Comparison of ENCODE assay signal across 1 cellular context in the genomic region with DNA sequence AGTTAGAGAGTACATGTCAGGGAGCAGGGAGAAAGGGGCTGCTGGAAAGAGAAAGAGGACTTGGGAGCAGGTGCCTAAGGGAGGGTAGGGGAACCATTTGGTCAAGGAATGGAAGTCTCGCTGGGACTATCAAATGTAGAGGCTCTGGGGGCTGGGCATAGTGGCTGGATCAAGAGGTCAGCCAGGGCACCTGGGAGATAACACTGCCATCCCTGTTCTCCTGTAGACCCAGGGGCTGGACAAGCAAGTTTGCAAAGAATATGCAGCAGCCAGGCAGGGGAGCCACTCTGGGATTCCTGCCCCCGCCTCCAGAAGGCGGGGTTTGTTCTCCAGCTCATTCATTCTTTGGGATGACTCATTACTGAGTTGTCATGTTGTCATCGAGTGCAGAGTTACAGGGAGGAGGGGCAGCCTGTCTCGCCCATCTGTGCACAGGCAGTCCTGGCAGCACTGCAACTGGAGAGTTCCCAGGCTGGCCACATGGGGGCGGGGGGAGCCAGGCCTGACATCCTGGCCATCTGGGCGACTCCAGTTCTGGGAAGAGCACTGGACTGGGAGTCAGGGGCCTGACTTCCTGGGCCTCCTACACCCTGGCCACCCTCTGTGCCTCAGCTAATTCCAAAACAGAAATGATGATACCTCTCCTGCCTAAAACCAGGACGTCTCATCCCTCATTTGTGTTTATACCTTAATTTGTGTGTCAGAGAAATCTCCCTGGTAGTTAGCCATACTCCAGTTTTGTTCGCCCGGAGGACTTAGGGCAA.
A peak's percentile ranks its signal among the peaks of the same experiment; 100 is the strongest.
TF ChIP-seq lines count a peak whose summit lies in the region.

No MANE protein-coding gene starts in this region.

TF ChIP-seq in K562, 482 proteins besides CTCF, POLR2A, EP300 and RAD21 (continued from another document and continues in another):
- TF ChIP-seq CBX3 (IDR thresholded peaks at IDR 0.05; ENCODE audit: borderline replicate concordance in 1 of 2, low read length in 2 of 2) (no peak), SRSF9 (IDR thresholded peaks at IDR 0.05; ENCODE audit: borderline replicate concordance, low read depth, low read length) (no peak), DNMT1 (IDR thresholded peaks at IDR 0.05) (no peak), POLR2G (IDR thresholded peaks at IDR 0.05; ENCODE audit: low read depth, low read length) (no peak), NR4A1 (CRISPR knock-in tag; IDR thresholded peaks at IDR 0.05) (no peak), NR4A1 (tag; IDR thresholded peaks at IDR 0.05) (no peak), RUNX1 (IDR thresholded peaks at IDR 0.05; ENCODE audit: low read depth) (no peak), PCBP1 (IDR thresholded peaks at IDR 0.05; ENCODE audit: low read depth, low read length, poor library complexity, severe bottlenecking) (no peak), ZSCAN32 (CRISPR knock-in tag; IDR thresholded peaks at IDR 0.05) (no peak), TSC22D4 (tag; IDR thresholded peaks at IDR 0.05) (no peak), BCL6 (CRISPR knock-in tag; IDR thresholded peaks at IDR 0.05) (no peak), HMG20A (CRISPR knock-in tag; conservative IDR thresholded peaks at IDR 0.05) (no peak), CSDE1 (IDR thresholded peaks at IDR 0.05) (no peak), MXI1 (IDR thresholded peaks at IDR 0.05; ENCODE audit: low read depth, low read length) (no peak), ZNF143 (CRISPR knock-in tag; IDR thresholded peaks at IDR 0.05) (no peak), TAF7 (tag; IDR thresholded peaks at IDR 0.05) (no peak), SIN3B (IDR thresholded peaks at IDR 0.05; ENCODE audit: low read depth) (no peak), ZNF436 (CRISPR knock-in tag; IDR thresholded peaks at IDR 0.05) (no peak), ZNF609 (CRISPR knock-in tag; IDR thresholded peaks at IDR 0.05; ENCODE audit: borderline replicate concordance) (0 out of 2 replicates have a peak, but pooled peaks have one; percentile 11), ZBTB5 (IDR thresholded peaks at IDR 0.05) (no peak), STAT6 (CRISPR knock-in tag; IDR thresholded peaks at IDR 0.05) (no peak), NEUROD1 (IDR thresholded peaks at IDR 0.05; ENCODE audit: borderline replicate concordance, low read depth, low read length, partially characterized antibody) (no peak), RBFOX2 (IDR thresholded peaks at IDR 0.05; ENCODE audit: low read depth, low read length) (no peak), DDX20 (tag; IDR thresholded peaks at IDR 0.05; ENCODE audit: low read depth) (no peak), MYNN (IDR thresholded peaks at IDR 0.05) (peak; percentile 88), MYNN (CRISPR knock-in tag; IDR thresholded peaks at IDR 0.05) (no peak), KDM1A (IDR thresholded peaks at IDR 0.05) (no peak), SREBF2 (CRISPR knock-in tag; IDR thresholded peaks at IDR 0.05) (no peak), ZNF75A (CRISPR knock-in tag; IDR thresholded peaks at IDR 0.05) (no peak), SLC30A9 (CRISPR knock-in tag; IDR thresholded peaks at IDR 0.05) (no peak), ARID2 (IDR thresholded peaks at IDR 0.05) (0 out of 2 replicates have a peak, but pooled peaks have one; percentile 35), ZNF717 (CRISPR knock-in tag; IDR thresholded peaks at IDR 0.05) (no peak), MCM3 (IDR thresholded peaks at IDR 0.05) (no peak), ZNF398 (CRISPR knock-in tag; IDR thresholded peaks at IDR 0.05) (no peak), RB1 (IDR thresholded peaks at IDR 0.05; ENCODE audit: low read depth) (peak; percentile 76), SRSF1 (IDR thresholded peaks at IDR 0.05; ENCODE audit: low read depth, low read length) (no peak), NFIX (CRISPR knock-in tag; IDR thresholded peaks at IDR 0.05; ENCODE audit: low read depth) (no peak), FOXA3 (CRISPR knock-in tag; conservative IDR thresholded peaks at IDR 0.05 in 1 of 2, IDR thresholded peaks at IDR 0.05 in 1 of 2) (peak in 1 of 2 experiments; percentile 47; a peak in 1 of 4 replicates), RBM34 (IDR thresholded peaks at IDR 0.05; ENCODE audit: borderline replicate concordance, insufficient read depth, low read length) (no peak), PTRF (tag; IDR thresholded peaks at IDR 0.05) (no peak), ZNF766 (CRISPR knock-in tag; conservative IDR thresholded peaks at IDR 0.05) (no peak)
- TF ChIP-seq, protein P1, sequence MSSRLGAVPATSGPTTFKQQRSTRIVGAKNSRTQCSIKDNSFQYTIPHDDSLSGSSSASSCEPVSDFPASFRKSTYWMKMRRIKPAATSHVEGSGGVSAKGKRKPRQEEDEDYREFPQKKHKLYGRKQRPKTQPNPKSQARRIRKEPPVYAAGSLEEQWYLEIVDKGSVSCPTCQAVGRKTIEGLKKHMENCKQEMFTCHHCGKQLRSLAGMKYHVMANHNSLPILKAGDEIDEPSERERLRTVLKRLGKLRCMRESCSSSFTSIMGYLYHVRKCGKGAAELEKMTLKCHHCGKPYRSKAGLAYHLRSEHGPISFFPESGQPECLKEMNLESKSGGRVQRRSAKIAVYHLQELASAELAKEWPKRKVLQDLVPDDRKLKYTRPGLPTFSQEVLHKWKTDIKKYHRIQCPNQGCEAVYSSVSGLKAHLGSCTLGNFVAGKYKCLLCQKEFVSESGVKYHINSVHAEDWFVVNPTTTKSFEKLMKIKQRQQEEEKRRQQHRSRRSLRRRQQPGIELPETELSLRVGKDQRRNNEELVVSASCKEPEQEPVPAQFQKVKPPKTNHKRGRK (tag; IDR thresholded peaks at IDR 0.05): no peak
- TF ChIP-seq, protein P2, sequence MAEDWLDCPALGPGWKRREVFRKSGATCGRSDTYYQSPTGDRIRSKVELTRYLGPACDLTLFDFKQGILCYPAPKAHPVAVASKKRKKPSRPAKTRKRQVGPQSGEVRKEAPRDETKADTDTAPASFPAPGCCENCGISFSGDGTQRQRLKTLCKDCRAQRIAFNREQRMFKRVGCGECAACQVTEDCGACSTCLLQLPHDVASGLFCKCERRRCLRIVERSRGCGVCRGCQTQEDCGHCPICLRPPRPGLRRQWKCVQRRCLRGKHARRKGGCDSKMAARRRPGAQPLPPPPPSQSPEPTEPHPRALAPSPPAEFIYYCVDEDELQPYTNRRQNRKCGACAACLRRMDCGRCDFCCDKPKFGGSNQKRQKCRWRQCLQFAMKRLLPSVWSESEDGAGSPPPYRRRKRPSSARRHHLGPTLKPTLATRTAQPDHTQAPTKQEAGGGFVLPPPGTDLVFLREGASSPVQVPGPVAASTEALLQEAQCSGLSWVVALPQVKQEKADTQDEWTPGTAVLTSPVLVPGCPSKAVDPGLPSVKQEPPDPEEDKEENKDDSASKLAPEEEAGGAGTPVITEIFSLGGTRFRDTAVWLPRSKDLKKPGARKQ (CRISPR knock-in tag; IDR thresholded peaks at IDR 0.05): no peak
- TF ChIP-seq, protein P3, sequence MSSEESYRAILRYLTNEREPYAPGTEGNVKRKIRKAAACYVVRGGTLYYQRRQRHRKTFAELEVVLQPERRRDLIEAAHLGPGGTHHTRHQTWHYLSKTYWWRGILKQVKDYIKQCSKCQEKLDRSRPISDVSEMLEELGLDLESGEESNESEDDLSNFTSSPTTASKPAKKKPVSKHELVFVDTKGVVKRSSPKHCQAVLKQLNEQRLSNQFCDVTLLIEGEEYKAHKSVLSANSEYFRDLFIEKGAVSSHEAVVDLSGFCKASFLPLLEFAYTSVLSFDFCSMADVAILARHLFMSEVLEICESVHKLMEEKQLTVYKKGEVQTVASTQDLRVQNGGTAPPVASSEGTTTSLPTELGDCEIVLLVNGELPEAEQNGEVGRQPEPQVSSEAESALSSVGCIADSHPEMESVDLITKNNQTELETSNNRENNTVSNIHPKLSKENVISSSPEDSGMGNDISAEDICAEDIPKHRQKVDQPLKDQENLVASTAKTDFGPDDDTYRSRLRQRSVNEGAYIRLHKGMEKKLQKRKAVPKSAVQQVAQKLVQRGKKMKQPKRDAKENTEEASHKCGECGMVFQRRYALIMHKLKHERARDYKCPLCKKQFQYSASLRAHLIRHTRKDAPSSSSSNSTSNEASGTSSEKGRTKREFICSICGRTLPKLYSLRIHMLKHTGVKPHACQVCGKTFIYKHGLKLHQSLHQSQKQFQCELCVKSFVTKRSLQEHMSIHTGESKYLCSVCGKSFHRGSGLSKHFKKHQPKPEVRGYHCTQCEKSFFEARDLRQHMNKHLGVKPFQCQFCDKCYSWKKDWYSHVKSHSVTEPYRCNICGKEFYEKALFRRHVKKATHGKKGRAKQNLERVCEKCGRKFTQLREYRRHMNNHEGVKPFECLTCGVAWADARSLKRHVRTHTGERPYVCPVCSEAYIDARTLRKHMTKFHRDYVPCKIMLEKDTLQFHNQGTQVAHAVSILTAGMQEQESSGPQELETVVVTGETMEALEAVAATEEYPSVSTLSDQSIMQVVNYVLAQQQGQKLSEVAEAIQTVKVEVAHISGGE (CRISPR knock-in tag; IDR thresholded peaks at IDR 0.05): no peak
